9 cellular contexts compared by ENCODE assay signal in the genomic region with DNA sequence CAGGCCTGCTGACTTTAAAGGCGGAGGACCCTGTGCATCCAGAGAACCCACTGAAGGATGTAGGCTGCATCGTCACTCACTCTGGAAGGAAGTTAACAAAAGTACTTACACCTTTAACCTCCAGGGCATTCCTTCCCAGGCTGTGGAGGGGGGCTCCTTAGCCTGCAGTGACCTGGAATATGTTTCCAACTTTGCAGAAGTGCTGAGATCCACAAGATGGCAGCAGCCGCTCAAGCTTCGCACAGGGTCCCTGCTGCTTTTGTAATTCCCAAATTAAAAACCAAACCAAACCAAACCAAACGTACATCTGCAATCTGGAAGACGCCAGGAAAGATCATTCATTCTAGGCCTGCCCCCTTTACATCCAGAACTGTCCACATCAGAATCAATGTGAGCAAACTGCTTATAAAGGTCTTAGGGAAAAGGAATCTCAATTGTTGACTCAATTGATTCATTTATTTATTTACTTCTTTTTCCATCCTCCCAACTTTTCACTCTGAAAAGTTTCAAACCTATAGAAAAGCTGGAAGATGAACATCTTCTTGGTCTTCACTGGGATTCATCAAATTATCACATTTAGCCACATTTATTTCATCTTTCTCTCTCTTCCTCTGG.
DNase-seq lines count a peak whose midpoint lies in the region; TF ChIP-seq lines count a peak whose summit lies in the region.
"Had no signal": no experiment of that assay in that cellular context is flagged by ENCODE, and none has a peak within 500 bp of the region (broad histone marks: within the 10 kb centered on the region; RNA-seq: fewer than 3 reads in every experiment).

No MANE protein-coding gene starts in this region.

- H3K4me2 ChIP-seq in Loucy (ENCODE audit: low read depth, low read length, poor library complexity, severe bottlenecking): no peak overlapping the region

- H4K20me1 ChIP-seq in Loucy (ENCODE audit: insufficient read depth, low read length, poor library complexity, severe bottlenecking): no peaks in the 10 kb centered on the region

- H3K9me2 ChIP-seq in Loucy (replicated peaks; ENCODE audit: low read depth, low read length): no peaks in the 10 kb centered on the region

- TF ChIP-seq POLR2A in uterus (IDR thresholded peaks at IDR 0.05): no peak

- H3K27me3 ChIP-seq in Loucy (ENCODE audit: insufficient read depth, low read length, poor library complexity, severe bottlenecking) (no peaks in the 10 kb centered on the region), uterus (no peaks in the 10 kb centered on the region)

- H3K27me3 Mint-ChIP-seq in T-helper 2 cell treated with Interferon-gamma antibody and Interleukin-4, amounts not matched to agents 5 μg/mL and 100 μg/mL, for 36 hours (ENCODE audit: low read depth): peaks cover 23% of the 10 kb centered on the region

- no peaks in the 10 kb centered on the region for H3K79me2 ChIP-seq in Loucy (ENCODE audit: insufficient read depth, low read length)

- no peaks in the 10 kb centered on the region for H3K9me3 Mint-ChIP-seq in T-helper 2 cell treated with Interferon-gamma antibody and Interleukin-4, amounts not matched to agents 5 μg/mL and 100 μg/mL, for 36 hours
- H3K9me3 Mint-ChIP-seq: stimulated activated naive CD8-positive, alpha-beta T cell treated with anti-CD3 and anti-CD28 coated beads, Interleukin-15, Interleukin-2, amounts not matched to agents 100 ng/mL and 50 ng/mL, for 24 hours had no signal

- TF ChIP-seq CTCF in Loucy (conservative IDR thresholded peaks at IDR 0.05; ENCODE audit: low read length) (peak; percentile 75), uterus (IDR thresholded peaks at IDR 0.05) (peak; percentile 58 to 74 (median 66))

- DNase-seq in stimulated activated CD4-positive, alpha-beta T cell treated with anti-CD3 and anti-CD28 coated beads, Interleukin-15, amount 100 ng/mL, for 24 hours: peak; percentile 15
- no peak for DNase-seq in stimulated activated CD4-positive, alpha-beta T cell treated with anti-CD3 and anti-CD28 coated beads, Interleukin-4, amount 100 ng/mL, for 1 hour
- DNase-seq in astrocyte of the hippocampus (ENCODE audit: low read depth, low spot score): peak; percentile 76
- peak; percentile 55 for DNase-seq in inferior parietal cortex (ENCODE audit: extremely low spot score)
- peak; percentile 30 to 46 for DNase-seq in uterus
- DNase-seq in DMS79 (lab: John Stamatoyannopoulos, UW): no peak
- no peak for DNase-seq in T-helper 2 cell treated with Interferon-gamma antibody and Interleukin-4, amounts not matched to agents 5 μg/mL and 100 μg/mL, for 36 hours (ENCODE audit: low spot score)

- H3K4me3 Mint-ChIP-seq in T-helper 2 cell treated with Interferon-gamma antibody and Interleukin-4, amounts not matched to agents 5 μg/mL and 100 μg/mL, for 36 hours: no peak overlapping the region
- H3K4me3 Mint-ChIP-seq: stimulated activated naive CD8-positive, alpha-beta T cell treated with anti-CD3 and anti-CD28 coated beads, Interleukin-15, Interleukin-2, amounts not matched to agents 100 ng/mL and 50 ng/mL, for 24 hours had no signal

- no peaks in the 10 kb centered on the region for H3F3A ChIP-seq in Loucy (ENCODE audit: low read depth)

- H3K27ac Mint-ChIP-seq in T-helper 2 cell treated with Interferon-gamma antibody and Interleukin-4, amounts not matched to agents 5 μg/mL and 100 μg/mL, for 36 hours: no peak overlapping the region
- H3K27ac Mint-ChIP-seq: stimulated activated naive CD8-positive, alpha-beta T cell treated with anti-CD3 and anti-CD28 coated beads, Interleukin-15, Interleukin-2, amounts not matched to agents 100 ng/mL and 50 ng/mL, for 24 hours had no signal

- intact Hi-C loops in uterus (cut with DNase I; ENCODE audit: low total_unique reads): no loop called here

- H3K9ac ChIP-seq in Loucy (ENCODE audit: low read depth, low read length, poor library complexity, severe bottlenecking): no peak overlapping the region

- no peak overlapping the region for H2AFZ ChIP-seq in Loucy (ENCODE audit: low read length)

- no peaks in the 10 kb centered on the region for H3K36me3 ChIP-seq in Loucy (ENCODE audit: insufficient read depth, low read length)
- no peaks in the 10 kb centered on the region for H3K36me3 ChIP-seq in uterus

- H3K9me3 ChIP-seq in Loucy (ENCODE audit: insufficient read depth, low read depth, low read length) (no peaks in the 10 kb centered on the region), uterus (no peaks in the 10 kb centered on the region)

- H3K4me3 ChIP-seq in Loucy (ENCODE audit: low read length, poor library complexity, severe bottlenecking): no peak overlapping the region
- H3K4me3 ChIP-seq in uterus: no peak overlapping the region

- no peaks in the 10 kb centered on the region for H3K36me3 Mint-ChIP-seq in T-helper 2 cell treated with Interferon-gamma antibody and Interleukin-4, amounts not matched to agents 5 μg/mL and 100 μg/mL, for 36 hours (ENCODE audit: low read depth)

- H3K4me1 ChIP-seq in Loucy (ENCODE audit: insufficient read depth, low read length, poor library complexity, severe bottlenecking): no peaks in the 10 kb centered on the region
- H3K4me1 ChIP-seq in uterus: no peaks in the 10 kb centered on the region

- H3K27ac ChIP-seq in uterus: no peak overlapping the region

- H3K4me1 Mint-ChIP-seq in T-helper 2 cell treated with Interferon-gamma antibody and Interleukin-4, amounts not matched to agents 5 μg/mL and 100 μg/mL, for 36 hours (ENCODE audit: low read depth): no peaks in the 10 kb centered on the region

Comparison
In these comparisons a context has a peak if more than half of its experiments do, and no peak if none do; other contexts are left out.
1. DNase-seq: peak in stimulated activated CD4-positive, alpha-beta T cell treated with anti-CD3 and anti-CD28 coated beads, Interleukin-15, amount 100 ng/mL, for 24 hours (single experiment), astrocyte of the hippocampus (single experiment), inferior parietal cortex (single experiment) and uterus (2 of 2); none in stimulated activated CD4-positive, alpha-beta T cell treated with anti-CD3 and anti-CD28 coated beads, Interleukin-4, amount 100 ng/mL, for 1 hour (single experiment), DMS79 (single experiment) and T-helper 2 cell treated with Interferon-gamma antibody and Interleukin-4, amounts not matched to agents 5 μg/mL and 100 μg/mL, for 36 hours (single experiment).